Comparison of ENCODE assay signal across 8 cellular contexts in the genomic region with DNA sequence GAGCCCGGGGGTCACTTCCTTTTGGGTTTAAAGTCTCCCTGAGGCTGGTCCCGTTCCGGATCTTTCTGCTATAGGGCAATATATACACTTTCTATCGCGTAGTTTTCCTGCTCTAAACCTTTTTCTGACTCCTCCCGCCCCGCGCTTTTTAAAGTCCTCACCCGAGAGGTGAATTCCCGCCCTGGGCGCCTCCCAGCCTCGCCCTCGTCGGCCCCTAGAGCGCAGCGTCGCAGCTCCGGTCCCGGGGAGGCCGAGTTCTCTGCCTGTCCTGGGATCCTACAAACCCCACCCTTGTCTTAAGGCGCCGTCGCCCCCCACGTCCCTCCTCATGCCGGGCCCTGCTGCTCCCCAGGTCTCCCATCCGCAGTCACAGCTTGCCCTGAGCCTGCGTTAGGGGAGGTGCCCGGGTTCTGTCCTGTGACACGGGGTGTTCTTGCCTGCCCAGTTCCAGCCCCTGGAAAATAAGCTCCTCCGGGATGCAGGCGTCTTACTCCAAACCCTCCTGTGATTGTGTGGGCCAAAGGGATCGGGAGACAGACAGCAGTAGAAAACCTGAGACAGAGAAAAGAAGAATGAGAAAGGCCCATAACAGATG. TPM values are rescaled to one million over a fixed set of nuclear protein-coding genes. Genes with fewer than 3 reads are reported as not detected.
A peak's percentile ranks its signal among the peaks of the same experiment; 100 is the strongest.
DNase-seq lines count a peak whose midpoint lies in the region; ATAC-seq, FAIRE-seq and TF ChIP-seq lines count a peak whose summit lies in the region.

No MANE protein-coding gene starts in this region.

- H3K27me3 ChIP-seq in NT2/D1 (ENCODE audit: insufficient read depth, insufficient read length): no peaks in the 10 kb centered on the region
- H3K27me3 ChIP-seq in keratinocyte (ENCODE audit: control insufficient read depth, extremely low read depth, insufficient read depth, low read length): no peaks in the 10 kb centered on the region

- in situ Hi-C loops in astrocyte of the cerebellum (cut with HindIII; ENCODE audit: low sequenced_read_pairs): no loop called here

- dilution Hi-C loops in keratinocyte (cut with MboI; ENCODE audit: extremely low pct_ligation_motif_present, low sequenced_read_pairs): no loop called here

- no peaks in the 10 kb centered on the region for H3K36me3 ChIP-seq in NT2/D1 (ENCODE audit: insufficient read depth, insufficient read length, low read length)
- H3K36me3 ChIP-seq in keratinocyte (ENCODE audit: control insufficient read depth in 2 of 2, extremely low read depth in 1 of 2, insufficient read depth in 2 of 2, low read length in 2 of 2): no peaks in the 10 kb centered on the region

- H3K79me2 ChIP-seq in keratinocyte (ENCODE audit: control insufficient read depth, insufficient read depth, low read length): peaks cover 6% of the 10 kb centered on the region

- TF ChIP-seq CTCF in astrocyte of the cerebellum (IDR thresholded peaks at IDR 0.05; ENCODE audit: low read depth, low read length, missing control alignments): no peak
- TF ChIP-seq CTCF in keratinocyte (optimal IDR thresholded peaks at IDR 0.05 in 1 of 3, IDR thresholded peaks at IDR 0.05 in 1 of 3, conservative IDR thresholded peaks at IDR 0.05 in 1 of 3; ENCODE audit: extremely low read depth in 1 of 3, insufficient read depth in 2 of 3, low read length in 3 of 3): no peak

- no peaks in the 10 kb centered on the region for H3K4me1 ChIP-seq in NT2/D1 (ENCODE audit: insufficient read depth, insufficient read length)
- H3K4me1 ChIP-seq in keratinocyte (ENCODE audit: control insufficient read depth, extremely low read depth, insufficient read depth, low read length): peaks cover 6% of the 10 kb centered on the region

- H3K4me3 ChIP-seq in NT2/D1 (ENCODE audit: insufficient read length, low read depth) (peak overlapping the region; percentile 69), astrocyte of the cerebellum (ENCODE audit: low read depth, low read length) (peak overlapping the region; percentile 66), keratinocyte (ENCODE audit: control insufficient read depth in 2 of 3, extremely low read depth in 1 of 3, insufficient read depth in 2 of 3, low read depth in 1 of 3, low read length in 3 of 3) (peak overlapping the region; percentile 76 to 92 (median 84))

- H3K4me2 ChIP-seq in keratinocyte (ENCODE audit: control insufficient read depth, extremely low read depth, insufficient read depth, low read depth, low read length): peak overlapping the region; percentile 82

- no peaks in the 10 kb centered on the region for H3K9me3 ChIP-seq in NT2/D1 (ENCODE audit: insufficient read depth, low read length)
- no peaks in the 10 kb centered on the region for H3K9me3 ChIP-seq in keratinocyte (ENCODE audit: control insufficient read depth, low read depth, low read length)

- no peaks in the 10 kb centered on the region for H4K20me1 ChIP-seq in keratinocyte (ENCODE audit: control insufficient read depth, extremely low read depth, insufficient read depth, low read length)

- no peaks in the 10 kb centered on the region for H3K9me1 ChIP-seq in keratinocyte (ENCODE audit: control insufficient read depth, extremely low read depth, insufficient read depth, low read length)

- H3K27ac ChIP-seq in keratinocyte (ENCODE audit: control insufficient read depth, insufficient read depth, low read length): peak overlapping the region; percentile 75

- peak in 2 of 3 experiments; percentile 78 to 81 for DNase-seq in NCI-H1417 (lab: John Stamatoyannopoulos, UW)
- no peak for DNase-seq in NCI-H1417 treated with DMSO at 0.1 percent for 48 hours (lab: John Stamatoyannopoulos, UW)
- DNase-seq in NT2/D1 (ENCODE audit: low read depth, low spot score): no peak
- no peak for DNase-seq in astrocyte of the cerebellum (ENCODE audit: low read depth)
- no peak for DNase-seq in keratinocyte (ENCODE audit: low read depth, low spot score)
- DNase-seq in stimulated activated CD4-positive, alpha-beta T cell treated with anti-CD3 and anti-CD28 coated beads, Interleukin-4, amount 100 ng/mL, for 1 hour: peak; percentile 48
- DNase-seq in HTR-8/SVneo (ENCODE audit: insufficient read length, low spot score): no peak

- FAIRE-seq in keratinocyte (lab: Jason Lieb, UNC): no peak
- FAIRE-seq in HTR-8/SVneo (lab: Jason Lieb, UNC): no peak

- H3K9ac ChIP-seq in NT2/D1 (ENCODE audit: insufficient read length, low read depth) (peak overlapping the region; percentile 79), keratinocyte (ENCODE audit: control insufficient read depth, extremely low read depth, insufficient read depth, low read length) (peak overlapping the region; percentile 83)

- peak; percentile 42 for ATAC-seq in HG02642 (IDR thresholded peaks at IDR 0.05; ENCODE audit: poor library complexity, unreplicated experiment)

- H2AFZ ChIP-seq in keratinocyte (ENCODE audit: control insufficient read depth, low read length): peak overlapping the region; percentile 94

RNA-seq across cellular contexts. Expression of gene ZNF525, which starts 0.5 kb away (rescaled TPM):
- polyA plus RNA-seq in keratinocyte: 6.7 to 9.5 TPM (median 9.5 TPM) in 3 replicates
- polyA plus RNA-seq in keratinocyte (2011; ENCODE audit: low read depth): 8.8 TPM
- polyA plus RNA-seq in keratinocyte (2011; cell fraction: cytosol; rRNA removed): 3.5 and 7.5 TPM in 2 replicates
- 17.1 and 21.5 TPM in 2 replicates for polyA plus RNA-seq in keratinocyte (2011; cell fraction: nucleus; rRNA removed)
- 5.8 and 8.0 TPM in 2 replicates for polyA plus RNA-seq in keratinocyte (2012; ENCODE audit: low replicate concordance)
- 1.0 to 14.5 TPM (median 8.6 TPM) in 3 replicates for polyA minus RNA-seq in keratinocyte
- polyA minus RNA-seq in keratinocyte (2011; cell fraction: cytosol; rRNA and poly(A)+ RNA removed): 4.4 TPM
- 8.3 and 15.8 TPM in 2 replicates for polyA minus RNA-seq in keratinocyte (2011; cell fraction: nucleus; rRNA and poly(A)+ RNA removed)

RNA-seq across cellular contexts. Expression of gene ZNF765, which starts 29.0 kb away (rescaled TPM):
- polyA plus RNA-seq in keratinocyte: 4.6 to 5.9 TPM (median 5.2 TPM) in 3 replicates
- polyA plus RNA-seq in keratinocyte (2011; ENCODE audit: low read depth): 2.7 TPM
- polyA plus RNA-seq in keratinocyte (2011; cell fraction: cytosol; rRNA removed): 2.0 and 4.4 TPM in 2 replicates
- 9.4 and 9.6 TPM in 2 replicates for polyA plus RNA-seq in keratinocyte (2011; cell fraction: nucleus; rRNA removed)
- polyA plus RNA-seq in keratinocyte (2012; ENCODE audit: low replicate concordance): 3.9 and 4.6 TPM in 2 replicates
- 4.3 to 19.9 TPM (median 9.4 TPM) in 3 replicates for polyA minus RNA-seq in keratinocyte
- polyA minus RNA-seq in keratinocyte (2011; cell fraction: cytosol; rRNA and poly(A)+ RNA removed): 6.7 TPM
- 8.3 and 17.4 TPM in 2 replicates for polyA minus RNA-seq in keratinocyte (2011; cell fraction: nucleus; rRNA and poly(A)+ RNA removed)

RNA-seq across cellular contexts. Expression of gene ZNF845, which starts 32.4 kb away (rescaled TPM):
- polyA plus RNA-seq in keratinocyte: 2.5 to 4.4 TPM (median 3.5 TPM) in 3 replicates
- polyA plus RNA-seq in keratinocyte (2011; ENCODE audit: low read depth): 1.8 TPM
- 1.3 and 3.4 TPM in 2 replicates for polyA plus RNA-seq in keratinocyte (2011; cell fraction: cytosol; rRNA removed)
- 3.5 and 4.1 TPM in 2 replicates for polyA plus RNA-seq in keratinocyte (2011; cell fraction: nucleus; rRNA removed)
- polyA plus RNA-seq in keratinocyte (2012; ENCODE audit: low replicate concordance): 3.4 and 5.4 TPM in 2 replicates
- 1.4 to 11.7 TPM (median 6.4 TPM) in 3 replicates for polyA minus RNA-seq in keratinocyte
- 5.0 TPM for polyA minus RNA-seq in keratinocyte (2011; cell fraction: cytosol; rRNA and poly(A)+ RNA removed)
- polyA minus RNA-seq in keratinocyte (2011; cell fraction: nucleus; rRNA and poly(A)+ RNA removed): 3.6 and 9.5 TPM in 2 replicates

Comparison
In these comparisons a context has a peak if more than half of its experiments do, and no peak if none do; other contexts are left out.
1. DNase-seq: peak in NCI-H1417 (2 of 3) and stimulated activated CD4-positive, alpha-beta T cell treated with anti-CD3 and anti-CD28 coated beads, Interleukin-4, amount 100 ng/mL, for 1 hour (single experiment); none in NCI-H1417 treated with DMSO at 0.1 percent for 48 hours (single experiment), NT2/D1 (single experiment), astrocyte of the cerebellum (single experiment), keratinocyte (single experiment) and HTR-8/SVneo (single experiment).
2. Peak in every context shown above with its lines, with median percentiles within 50 percentile points of each other: H3K4me3 ChIP-seq.